In the genomic region with DNA sequence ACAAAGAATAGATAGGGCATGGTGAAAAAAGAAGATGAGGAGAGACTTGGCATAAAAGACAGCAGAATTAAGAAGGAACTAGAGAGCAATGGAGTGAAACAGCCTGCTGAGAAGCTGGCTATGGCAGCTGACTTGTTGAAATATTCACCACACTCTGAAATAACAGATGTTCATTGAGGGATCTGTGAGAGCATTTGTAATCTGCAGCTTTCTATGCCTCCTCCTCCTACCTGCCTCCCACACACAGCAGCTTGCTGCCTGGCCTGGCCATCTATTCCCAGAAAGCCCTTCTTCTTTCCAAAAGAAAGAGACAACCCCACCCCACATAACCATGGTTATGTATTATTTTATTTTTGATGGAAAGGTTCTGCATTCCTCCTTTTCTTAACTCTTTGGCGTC, we compare ENCODE assay signal across 17 cellular contexts.
"Had no signal": no experiment of that assay in that cellular context is flagged by ENCODE, and none has a peak within 500 bp of the region (broad histone marks: within the 10 kb centered on the region; RNA-seq: fewer than 3 reads in every experiment).

No MANE protein-coding gene starts in this region.

- H3K4me3 ChIP-seq: body of pancreas, thoracic aorta had no signal

- H3K27me3 ChIP-seq: body of pancreas had no signal

- H3K27ac Mint-ChIP-seq: activated CD8-positive, alpha-beta memory T cell treated with anti-CD3 and anti-CD28 coated beads, Interleukin-2, amount 10 ng/mL, durations not matched to agents 7 days and 5 days; activated naive CD4-positive, alpha-beta T cell treated with anti-CD3 and anti-CD28 coated beads, Interleukin-2, amount 50 U/mL, for 72 hours; activated T-cell treated with anti-CD3 and anti-CD28 coated beads, Interleukin-2, amount 50 U/mL, for 24 hours; effector memory CD8-positive, alpha-beta T cell; natural killer cell treated with Interleukin-12 subunit alpha and Interleukin-12 subunit beta and Interleukin-15 and Interleukin-18, amount 100 ng/mL, for 72 hours; stimulated activated naive CD8-positive, alpha-beta T cell treated with anti-CD3 and anti-CD28 coated beads, Interleukin-15, Interleukin-2, amounts not matched to agents 100 ng/mL and 50 ng/mL, for 24 hours had no signal

- H3K9me3 Mint-ChIP-seq: stimulated activated naive CD8-positive, alpha-beta T cell treated with anti-CD3 and anti-CD28 coated beads, Interleukin-15, Interleukin-2, amounts not matched to agents 100 ng/mL and 50 ng/mL, for 24 hours had no signal

- H3K9me3 ChIP-seq: body of pancreas, thoracic aorta had no signal

- ATAC-seq: activated CD8-positive, alpha-beta memory T cell treated with anti-CD3 and anti-CD28 coated beads, Interleukin-2, amount 10 ng/mL, durations not matched to agents 7 days and 5 days; activated naive CD4-positive, alpha-beta T cell treated with anti-CD3 and anti-CD28 coated beads, Interleukin-2, amount 50 U/mL, for 72 hours; body of pancreas; effector memory CD8-positive, alpha-beta T cell; natural killer cell treated with Interleukin-12 subunit alpha and Interleukin-12 subunit beta and Interleukin-15 and Interleukin-18, amount 100 ng/mL, for 72 hours had no signal

- H3K36me3 ChIP-seq: thoracic aorta had no signal

- H3K4me1 Mint-ChIP-seq: activated CD8-positive, alpha-beta memory T cell treated with anti-CD3 and anti-CD28 coated beads, Interleukin-2, amount 10 ng/mL, durations not matched to agents 7 days and 5 days had no signal

- H3K4me3 Mint-ChIP-seq: activated CD8-positive, alpha-beta memory T cell treated with anti-CD3 and anti-CD28 coated beads, Interleukin-2, amount 10 ng/mL, durations not matched to agents 7 days and 5 days; activated T-cell treated with anti-CD3 and anti-CD28 coated beads, Interleukin-2, amount 50 U/mL, for 24 hours; effector memory CD8-positive, alpha-beta T cell; natural killer cell treated with Interleukin-12 subunit alpha and Interleukin-12 subunit beta and Interleukin-15 and Interleukin-18, amount 100 ng/mL, for 72 hours; stimulated activated naive CD8-positive, alpha-beta T cell treated with anti-CD3 and anti-CD28 coated beads, Interleukin-15, Interleukin-2, amounts not matched to agents 100 ng/mL and 50 ng/mL, for 24 hours had no signal

- H3K4me1 ChIP-seq: body of pancreas had no signal

- H3K27me3 Mint-ChIP-seq: activated CD8-positive, alpha-beta memory T cell treated with anti-CD3 and anti-CD28 coated beads, Interleukin-2, amount 10 ng/mL, durations not matched to agents 7 days and 5 days; natural killer cell treated with Interleukin-12 subunit alpha and Interleukin-12 subunit beta and Interleukin-15 and Interleukin-18, amount 100 ng/mL, for 72 hours had no signal

- H3K27ac ChIP-seq: body of pancreas, epithelial cell of prostate, thoracic aorta had no signal

- DNase-seq: activated CD4-positive, alpha-beta T cell treated with anti-CD3 and anti-CD28 coated beads for 1 hour; activated CD4-positive, alpha-beta T cell treated with anti-CD3 and anti-CD28 coated beads, Interleukin-2, amount 50 U/mL, for 48 hours; activated CD8-positive, alpha-beta memory T cell treated with anti-CD3 and anti-CD28 coated beads, Interleukin-2, amount 10 ng/mL, durations not matched to agents 7 days and 5 days; activated effector memory CD4-positive, alpha-beta T cell treated with anti-CD3 and anti-CD28 coated beads, Interleukin-2, amount 50 U/mL, for 16 hours; activated T-cell treated with anti-CD3 and anti-CD28 coated beads, Interleukin-2, amount 50 U/mL, for 24 hours; amniotic stem cell; body of pancreas; central memory CD4-positive, alpha-beta T cell; effector memory CD8-positive, alpha-beta T cell; left cardiac atrium; stimulated activated CD4-positive, alpha-beta T cell treated with anti-CD3 and anti-CD28 coated beads, Interleukin-15, amount 100 ng/mL, for 24 hours; stimulated activated CD4-positive, alpha-beta T cell treated with anti-CD3 and anti-CD28 coated beads, Interleukin-4, amount 100 ng/mL, for 24 hours had no signal

- H3K36me3 Mint-ChIP-seq: activated CD8-positive, alpha-beta memory T cell treated with anti-CD3 and anti-CD28 coated beads, Interleukin-2, amount 10 ng/mL, durations not matched to agents 7 days and 5 days; activated naive CD4-positive, alpha-beta T cell treated with anti-CD3 and anti-CD28 coated beads, Interleukin-2, amount 50 U/mL, for 72 hours; natural killer cell treated with Interleukin-12 subunit alpha and Interleukin-12 subunit beta and Interleukin-15 and Interleukin-18, amount 100 ng/mL, for 72 hours had no signal
